ENCODE assay signal across 1 cellular context in the genomic region with DNA sequence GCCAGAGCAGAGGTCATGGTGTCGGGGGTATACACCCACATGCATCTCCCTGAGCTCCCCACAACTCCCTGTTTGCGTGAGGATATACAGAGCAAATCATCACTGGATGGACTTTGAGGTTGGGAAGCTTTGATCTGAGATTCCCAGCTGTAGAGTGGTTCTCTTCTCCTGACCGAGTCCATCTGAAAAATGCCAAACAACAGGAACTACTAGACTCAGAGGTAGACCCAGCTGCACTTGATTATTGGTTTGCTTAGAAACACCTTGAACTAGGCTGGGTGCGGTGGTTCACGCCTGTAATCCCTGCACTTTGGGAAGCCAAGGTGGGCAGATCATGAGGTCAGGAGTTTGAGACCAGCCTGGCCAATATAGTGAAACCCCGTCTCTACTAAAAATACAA.
TF ChIP-seq lines count a peak whose summit lies in the region.

No MANE protein-coding gene starts in this region.

TF ChIP-seq in HepG2, 621 proteins besides CTCF, POLR2A, EP300 and RAD21 (continued from another document and continues in another):
- TF ChIP-seq, protein P1, sequence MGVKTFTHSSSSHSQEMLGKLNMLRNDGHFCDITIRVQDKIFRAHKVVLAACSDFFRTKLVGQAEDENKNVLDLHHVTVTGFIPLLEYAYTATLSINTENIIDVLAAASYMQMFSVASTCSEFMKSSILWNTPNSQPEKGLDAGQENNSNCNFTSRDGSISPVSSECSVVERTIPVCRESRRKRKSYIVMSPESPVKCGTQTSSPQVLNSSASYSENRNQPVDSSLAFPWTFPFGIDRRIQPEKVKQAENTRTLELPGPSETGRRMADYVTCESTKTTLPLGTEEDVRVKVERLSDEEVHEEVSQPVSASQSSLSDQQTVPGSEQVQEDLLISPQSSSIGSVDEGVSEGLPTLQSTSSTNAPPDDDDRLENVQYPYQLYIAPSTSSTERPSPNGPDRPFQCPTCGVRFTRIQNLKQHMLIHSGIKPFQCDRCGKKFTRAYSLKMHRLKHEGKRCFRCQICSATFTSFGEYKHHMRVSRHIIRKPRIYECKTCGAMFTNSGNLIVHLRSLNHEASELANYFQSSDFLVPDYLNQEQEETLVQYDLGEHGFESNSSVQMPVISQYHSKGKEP (CRISPR knock-in tag; IDR thresholded peaks at IDR 0.05): no peak
- TF ChIP-seq, protein P2, sequence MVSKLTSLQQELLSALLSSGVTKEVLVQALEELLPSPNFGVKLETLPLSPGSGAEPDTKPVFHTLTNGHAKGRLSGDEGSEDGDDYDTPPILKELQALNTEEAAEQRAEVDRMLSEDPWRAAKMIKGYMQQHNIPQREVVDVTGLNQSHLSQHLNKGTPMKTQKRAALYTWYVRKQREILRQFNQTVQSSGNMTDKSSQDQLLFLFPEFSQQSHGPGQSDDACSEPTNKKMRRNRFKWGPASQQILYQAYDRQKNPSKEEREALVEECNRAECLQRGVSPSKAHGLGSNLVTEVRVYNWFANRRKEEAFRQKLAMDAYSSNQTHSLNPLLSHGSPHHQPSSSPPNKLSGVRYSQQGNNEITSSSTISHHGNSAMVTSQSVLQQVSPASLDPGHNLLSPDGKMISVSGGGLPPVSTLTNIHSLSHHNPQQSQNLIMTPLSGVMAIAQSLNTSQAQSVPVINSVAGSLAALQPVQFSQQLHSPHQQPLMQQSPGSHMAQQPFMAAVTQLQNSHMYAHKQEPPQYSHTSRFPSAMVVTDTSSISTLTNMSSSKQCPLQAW (CRISPR knock-in tag; IDR thresholded peaks at IDR 0.05): peak; percentile 65
- TF ChIP-seq ZNF83 (CRISPR knock-in tag; IDR thresholded peaks at IDR 0.05; ENCODE audit: borderline replicate concordance): no peak
- TF ChIP-seq JUN (CRISPR knock-in tag; IDR thresholded peaks at IDR 0.05): no peak
- no peak for TF ChIP-seq SOX6 (IDR thresholded peaks at IDR 0.05)
- peak; percentile 51; the same call in 1 of the 2 replicates for TF ChIP-seq SOX6 (CRISPR knock-in tag; IDR thresholded peaks at IDR 0.05)
- TF ChIP-seq RBFOX2 (IDR thresholded peaks at IDR 0.05; ENCODE audit: low read depth, low read length): no peak
- no peak for TF ChIP-seq TCF12 (IDR thresholded peaks at IDR 0.05)
- TF ChIP-seq TCF12 (CRISPR knock-in tag; IDR thresholded peaks at IDR 0.05): no peak
- TF ChIP-seq, protein P3, sequence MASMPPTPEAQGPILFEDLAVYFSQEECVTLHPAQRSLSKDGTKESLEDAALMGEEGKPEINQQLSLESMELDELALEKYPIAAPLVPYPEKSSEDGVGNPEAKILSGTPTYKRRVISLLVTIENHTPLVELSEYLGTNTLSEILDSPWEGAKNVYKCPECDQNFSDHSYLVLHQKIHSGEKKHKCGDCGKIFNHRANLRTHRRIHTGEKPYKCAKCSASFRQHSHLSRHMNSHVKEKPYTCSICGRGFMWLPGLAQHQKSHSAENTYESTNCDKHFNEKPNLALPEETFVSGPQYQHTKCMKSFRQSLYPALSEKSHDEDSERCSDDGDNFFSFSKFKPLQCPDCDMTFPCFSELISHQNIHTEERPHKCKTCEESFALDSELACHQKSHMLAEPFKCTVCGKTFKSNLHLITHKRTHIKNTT (CRISPR knock-in tag; IDR thresholded peaks at IDR 0.05): no peak
- no peak for TF ChIP-seq ESRRA (CRISPR knock-in tag; IDR thresholded peaks at IDR 0.05; ENCODE audit: low read depth)
- 0 out of 2 replicates have a peak, but pooled peaks have one; percentile 28 for TF ChIP-seq PHF21A (CRISPR knock-in tag; IDR thresholded peaks at IDR 0.05)
- no peak for TF ChIP-seq SRY (CRISPR knock-in tag; IDR thresholded peaks at IDR 0.05)
- TF ChIP-seq, protein P4, sequence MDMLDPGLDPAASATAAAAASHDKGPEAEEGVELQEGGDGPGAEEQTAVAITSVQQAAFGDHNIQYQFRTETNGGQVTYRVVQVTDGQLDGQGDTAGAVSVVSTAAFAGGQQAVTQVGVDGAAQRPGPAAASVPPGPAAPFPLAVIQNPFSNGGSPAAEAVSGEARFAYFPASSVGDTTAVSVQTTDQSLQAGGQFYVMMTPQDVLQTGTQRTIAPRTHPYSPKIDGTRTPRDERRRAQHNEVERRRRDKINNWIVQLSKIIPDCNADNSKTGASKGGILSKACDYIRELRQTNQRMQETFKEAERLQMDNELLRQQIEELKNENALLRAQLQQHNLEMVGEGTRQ (IDR thresholded peaks at IDR 0.05; ENCODE audit: low read depth, low read length): no peak
- TF ChIP-seq, protein P4 (CRISPR knock-in tag; IDR thresholded peaks at IDR 0.05; ENCODE audit: borderline replicate concordance): no peak
- TF ChIP-seq ZNF441 (CRISPR knock-in tag; IDR thresholded peaks at IDR 0.05; ENCODE audit: borderline replicate concordance): no peak
- no peak for TF ChIP-seq AKAP8 (CRISPR knock-in tag; IDR thresholded peaks at IDR 0.05)
- TF ChIP-seq ZNF468 (CRISPR knock-in tag; IDR thresholded peaks at IDR 0.05): no peak
- no peak for TF ChIP-seq SMAD1 (CRISPR knock-in tag; IDR thresholded peaks at IDR 0.05; ENCODE audit: borderline replicate concordance, low read depth)
- no peak for TF ChIP-seq TAF15 (IDR thresholded peaks at IDR 0.05; ENCODE audit: low read depth, low read length, poor library complexity, severe bottlenecking)
- no peak for TF ChIP-seq MYC (CRISPR knock-in tag; IDR thresholded peaks at IDR 0.05; ENCODE audit: borderline replicate concordance)
- no peak for TF ChIP-seq SNAPC2 (CRISPR knock-in tag; IDR thresholded peaks at IDR 0.05)
- no peak for TF ChIP-seq TBL1XR1 (IDR thresholded peaks at IDR 0.05; ENCODE audit: borderline replicate concordance, low read length, partially characterized antibody)
- peak; percentile 31; the same call in 1 of the 2 replicates for TF ChIP-seq FOXO1 (CRISPR knock-in tag; IDR thresholded peaks at IDR 0.05)
- no peak for TF ChIP-seq ZNF619 (CRISPR knock-in tag; IDR thresholded peaks at IDR 0.05)
- TF ChIP-seq HNF4A (CRISPR knock-in tag; IDR thresholded peaks at IDR 0.05): peak; percentile 66
- no peak for TF ChIP-seq ZFP82 (CRISPR knock-in tag; IDR thresholded peaks at IDR 0.05; ENCODE audit: borderline replicate concordance)
- 0 out of 2 replicates have a peak, but pooled peaks have one; percentile 29 for TF ChIP-seq ZMYM2 (CRISPR knock-in tag; IDR thresholded peaks at IDR 0.05)
- TF ChIP-seq HHEX (CRISPR knock-in tag; IDR thresholded peaks at IDR 0.05): no peak
- no peak for TF ChIP-seq ZNF839 (CRISPR knock-in tag; IDR thresholded peaks at IDR 0.05; ENCODE audit: borderline replicate concordance)
- TF ChIP-seq ZNF335 (CRISPR knock-in tag; IDR thresholded peaks at IDR 0.05): no peak
- TF ChIP-seq KLF12 (CRISPR knock-in tag; IDR thresholded peaks at IDR 0.05; ENCODE audit: borderline replicate concordance): no peak
- TF ChIP-seq MED1 (CRISPR knock-in tag; IDR thresholded peaks at IDR 0.05): 0 out of 2 replicates have a peak, but pooled peaks have one; percentile 36
- no peak for TF ChIP-seq ZFP36 (IDR thresholded peaks at IDR 0.05; ENCODE audit: borderline replicate concordance, low read depth, low read length, partially characterized antibody)
- TF ChIP-seq, protein P5, sequence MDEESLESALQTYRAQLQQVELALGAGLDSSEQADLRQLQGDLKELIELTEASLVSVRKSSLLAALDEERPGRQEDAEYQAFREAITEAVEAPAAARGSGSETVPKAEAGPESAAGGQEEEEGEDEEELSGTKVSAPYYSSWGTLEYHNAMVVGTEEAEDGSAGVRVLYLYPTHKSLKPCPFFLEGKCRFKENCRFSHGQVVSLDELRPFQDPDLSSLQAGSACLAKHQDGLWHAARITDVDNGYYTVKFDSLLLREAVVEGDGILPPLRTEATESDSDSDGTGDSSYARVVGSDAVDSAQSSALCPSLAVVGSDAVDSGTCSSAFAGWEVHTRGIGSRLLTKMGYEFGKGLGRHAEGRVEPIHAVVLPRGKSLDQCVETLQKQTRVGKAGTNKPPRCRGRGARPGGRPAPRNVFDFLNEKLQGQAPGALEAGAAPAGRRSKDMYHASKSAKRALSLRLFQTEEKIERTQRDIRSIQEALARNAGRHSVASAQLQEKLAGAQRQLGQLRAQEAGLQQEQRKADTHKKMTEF (CRISPR knock-in tag; IDR thresholded peaks at IDR 0.05): no peak
- no peak for TF ChIP-seq ZNF224 (CRISPR knock-in tag; IDR thresholded peaks at IDR 0.05)
- TF ChIP-seq, protein P6, sequence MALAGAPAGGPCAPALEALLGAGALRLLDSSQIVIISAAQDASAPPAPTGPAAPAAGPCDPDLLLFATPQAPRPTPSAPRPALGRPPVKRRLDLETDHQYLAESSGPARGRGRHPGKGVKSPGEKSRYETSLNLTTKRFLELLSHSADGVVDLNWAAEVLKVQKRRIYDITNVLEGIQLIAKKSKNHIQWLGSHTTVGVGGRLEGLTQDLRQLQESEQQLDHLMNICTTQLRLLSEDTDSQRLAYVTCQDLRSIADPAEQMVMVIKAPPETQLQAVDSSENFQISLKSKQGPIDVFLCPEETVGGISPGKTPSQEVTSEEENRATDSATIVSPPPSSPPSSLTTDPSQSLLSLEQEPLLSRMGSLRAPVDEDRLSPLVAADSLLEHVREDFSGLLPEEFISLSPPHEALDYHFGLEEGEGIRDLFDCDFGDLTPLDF (CRISPR knock-in tag; IDR thresholded peaks at IDR 0.05): no peak
- TF ChIP-seq CCAR2 (optimal IDR thresholded peaks at IDR 0.05; ENCODE audit: low read depth, low read length): no peak
- TF ChIP-seq TCF7 (IDR thresholded peaks at IDR 0.05; ENCODE audit: low read depth): peak; percentile 62
- TF ChIP-seq ZNF24 (IDR thresholded peaks at IDR 0.05): no peak
- no peak for TF ChIP-seq ZNF7 (CRISPR knock-in tag; IDR thresholded peaks at IDR 0.05)
- TF ChIP-seq, protein P7, sequence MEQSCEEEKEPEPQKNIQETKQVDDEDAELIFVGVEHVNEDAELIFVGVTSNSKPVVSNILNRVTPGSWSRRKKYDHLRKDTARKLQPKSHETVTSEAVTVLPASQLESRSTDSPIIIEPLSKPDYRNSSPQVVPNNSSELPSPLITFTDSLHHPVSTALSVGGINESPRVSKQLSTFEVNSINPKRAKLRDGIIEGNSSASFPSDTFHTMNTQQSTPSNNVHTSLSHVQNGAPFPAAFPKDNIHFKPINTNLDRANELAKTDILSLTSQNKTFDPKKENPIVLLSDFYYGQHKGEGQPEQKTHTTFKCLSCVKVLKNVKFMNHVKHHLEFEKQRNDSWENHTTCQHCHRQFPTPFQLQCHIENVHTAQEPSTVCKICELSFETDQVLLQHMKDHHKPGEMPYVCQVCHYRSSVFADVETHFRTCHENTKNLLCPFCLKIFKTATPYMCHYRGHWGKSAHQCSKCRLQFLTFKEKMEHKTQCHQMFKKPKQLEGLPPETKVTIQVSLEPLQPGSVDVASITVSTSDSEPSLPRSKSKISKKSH (CRISPR knock-in tag; IDR thresholded peaks at IDR 0.05; ENCODE audit: borderline replicate concordance): no peak
- no peak for TF ChIP-seq ZNF616 (CRISPR knock-in tag; IDR thresholded peaks at IDR 0.05; ENCODE audit: low read depth)
- TF ChIP-seq ZNF780A (CRISPR knock-in tag; IDR thresholded peaks at IDR 0.05): no peak
- TF ChIP-seq RFXAP (CRISPR knock-in tag; IDR thresholded peaks at IDR 0.05; ENCODE audit: borderline replicate concordance): 0 out of 2 replicates have a peak, but pooled peaks have one; percentile 22
- TF ChIP-seq, protein P8, sequence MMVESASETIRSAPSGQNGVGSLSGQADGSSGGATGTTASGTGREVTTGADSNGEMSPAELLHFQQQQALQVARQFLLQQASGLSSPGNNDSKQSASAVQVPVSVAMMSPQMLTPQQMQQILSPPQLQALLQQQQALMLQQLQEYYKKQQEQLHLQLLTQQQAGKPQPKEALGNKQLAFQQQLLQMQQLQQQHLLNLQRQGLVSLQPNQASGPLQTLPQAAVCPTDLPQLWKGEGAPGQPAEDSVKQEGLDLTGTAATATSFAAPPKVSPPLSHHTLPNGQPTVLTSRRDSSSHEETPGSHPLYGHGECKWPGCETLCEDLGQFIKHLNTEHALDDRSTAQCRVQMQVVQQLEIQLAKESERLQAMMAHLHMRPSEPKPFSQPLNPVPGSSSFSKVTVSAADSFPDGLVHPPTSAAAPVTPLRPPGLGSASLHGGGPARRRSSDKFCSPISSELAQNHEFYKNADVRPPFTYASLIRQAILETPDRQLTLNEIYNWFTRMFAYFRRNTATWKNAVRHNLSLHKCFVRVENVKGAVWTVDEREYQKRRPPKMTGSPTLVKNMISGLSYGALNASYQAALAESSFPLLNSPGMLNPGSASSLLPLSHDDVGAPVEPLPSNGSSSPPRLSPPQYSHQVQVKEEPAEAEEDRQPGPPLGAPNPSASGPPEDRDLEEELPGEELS (CRISPR knock-in tag; IDR thresholded peaks at IDR 0.05): peak; percentile 54
- TF ChIP-seq, protein P9, sequence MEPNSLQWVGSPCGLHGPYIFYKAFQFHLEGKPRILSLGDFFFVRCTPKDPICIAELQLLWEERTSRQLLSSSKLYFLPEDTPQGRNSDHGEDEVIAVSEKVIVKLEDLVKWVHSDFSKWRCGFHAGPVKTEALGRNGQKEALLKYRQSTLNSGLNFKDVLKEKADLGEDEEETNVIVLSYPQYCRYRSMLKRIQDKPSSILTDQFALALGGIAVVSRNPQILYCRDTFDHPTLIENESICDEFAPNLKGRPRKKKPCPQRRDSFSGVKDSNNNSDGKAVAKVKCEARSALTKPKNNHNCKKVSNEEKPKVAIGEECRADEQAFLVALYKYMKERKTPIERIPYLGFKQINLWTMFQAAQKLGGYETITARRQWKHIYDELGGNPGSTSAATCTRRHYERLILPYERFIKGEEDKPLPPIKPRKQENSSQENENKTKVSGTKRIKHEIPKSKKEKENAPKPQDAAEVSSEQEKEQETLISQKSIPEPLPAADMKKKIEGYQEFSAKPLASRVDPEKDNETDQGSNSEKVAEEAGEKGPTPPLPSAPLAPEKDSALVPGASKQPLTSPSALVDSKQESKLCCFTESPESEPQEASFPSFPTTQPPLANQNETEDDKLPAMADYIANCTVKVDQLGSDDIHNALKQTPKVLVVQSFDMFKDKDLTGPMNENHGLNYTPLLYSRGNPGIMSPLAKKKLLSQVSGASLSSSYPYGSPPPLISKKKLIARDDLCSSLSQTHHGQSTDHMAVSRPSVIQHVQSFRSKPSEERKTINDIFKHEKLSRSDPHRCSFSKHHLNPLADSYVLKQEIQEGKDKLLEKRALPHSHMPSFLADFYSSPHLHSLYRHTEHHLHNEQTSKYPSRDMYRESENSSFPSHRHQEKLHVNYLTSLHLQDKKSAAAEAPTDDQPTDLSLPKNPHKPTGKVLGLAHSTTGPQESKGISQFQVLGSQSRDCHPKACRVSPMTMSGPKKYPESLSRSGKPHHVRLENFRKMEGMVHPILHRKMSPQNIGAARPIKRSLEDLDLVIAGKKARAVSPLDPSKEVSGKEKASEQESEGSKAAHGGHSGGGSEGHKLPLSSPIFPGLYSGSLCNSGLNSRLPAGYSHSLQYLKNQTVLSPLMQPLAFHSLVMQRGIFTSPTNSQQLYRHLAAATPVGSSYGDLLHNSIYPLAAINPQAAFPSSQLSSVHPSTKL (CRISPR knock-in tag; IDR thresholded peaks at IDR 0.05): peak; percentile 43; the same call in 1 of the 2 replicates
